In genomic region chr4:55068522-55068921, GRCh38 we compare ENCODE assay signal across 17 cellular contexts. TPM values are rescaled to one million over a fixed set of nuclear protein-coding genes. Genes with fewer than 3 reads are reported as not detected.
A peak's percentile ranks its signal among the peaks of the same experiment; 100 is the strongest.
DNase-seq lines count a peak whose midpoint lies in the region; ATAC-seq and TF ChIP-seq lines count a peak whose summit lies in the region.
"Had no signal": no experiment of that assay in that cellular context is flagged by ENCODE, and none has a peak within 500 bp of the region (broad histone marks: within the 10 kb centered on the region; RNA-seq: fewer than 3 reads in every experiment).

No MANE protein-coding gene starts in this region.

- H3K27ac Mint-ChIP-seq in GM23338 = no peak overlapping the region
- H3K27ac Mint-ChIP-seq: IgD-negative memory B cell had no signal

- POLR2A ChIA-PET in A673 (lab: Charles Lee; ENCODE audit: low non-redundant PET) = no interaction called here

- no peaks in the 10 kb centered on the region for H3F3A ChIP-seq in GM23338 (replicated peaks; ENCODE audit: low read depth)

- no peak overlapping the region for H3K4me3 ChIP-seq in GM23338
- no peak overlapping the region for H3K4me3 ChIP-seq in parathyroid adenoma (ENCODE audit: low read depth, low read length)
- no peak overlapping the region for H3K4me3 ChIP-seq in A673 (ENCODE audit: low read depth, low read length, poor library complexity, severe bottlenecking)

- H3K27me3 ChIP-seq in GM23338 (ENCODE audit: insufficient read depth) (no peaks in the 10 kb centered on the region), parathyroid adenoma (ENCODE audit: control insufficient read depth, insufficient read depth, low read length) (no peaks in the 10 kb centered on the region), A673 (replicated peaks; ENCODE audit: insufficient read depth, low read depth, low read length, poor library complexity) (no peaks in the 10 kb centered on the region)

- no peak for TF ChIP-seq CTCF in GM23338 (conservative IDR thresholded peaks at IDR 0.05; ENCODE audit: low read depth in 2 of 2)
- TF ChIP-seq CTCF in parathyroid adenoma (IDR thresholded peaks at IDR 0.05) = no peak
- TF ChIP-seq CTCF in A673 (conservative IDR thresholded peaks at IDR 0.05; ENCODE audit: low read depth, low read length) = no peak

- no peaks in the 10 kb centered on the region for H3K9me2 ChIP-seq in GM23338 (ENCODE audit: insufficient read depth)

- H3K9me3 ChIP-seq in parathyroid adenoma (ENCODE audit: control insufficient read depth, low read length) (no peaks in the 10 kb centered on the region), A673 (ENCODE audit: low read depth, low read length, poor library complexity, severe bottlenecking) (no peaks in the 10 kb centered on the region)

- H2AFZ ChIP-seq in GM23338 = peak overlapping the region; percentile 77; the same call in 1 of the 2 replicates
- H2AFZ ChIP-seq in parathyroid adenoma = no peak overlapping the region

- H3K9ac ChIP-seq in parathyroid adenoma = no peak overlapping the region

- DNase-seq in GM23338 (ENCODE audit: low spot score) = no peak
- DNase-seq in NCI-H524 treated with DMSO at 0.1 percent for 48 hours (lab: John Stamatoyannopoulos, UW) = peak; percentile 4
- peak; percentile 61 for DNase-seq in dermis blood vessel endothelial cell
- DNase-seq in cerebellar nuclear complex (lab: John Stamatoyannopoulos, UW) = no peak
- DNase-seq in A673 (ENCODE audit: low spot score) = no peak
- DNase-seq: COR-L47, DMS153, NCI-H1105, NCI-H187, NCI-H345, NCI-H748 treated with DMSO at 0.1 percent for 48 hours had no signal

- H3K36me3 ChIP-seq in GM23338 (ENCODE audit: insufficient read depth) (no peaks in the 10 kb centered on the region), parathyroid adenoma (ENCODE audit: control insufficient read depth, insufficient read depth, low read length) (no peaks in the 10 kb centered on the region), A673 (ENCODE audit: insufficient read depth, low read length, poor library complexity, severe bottlenecking) (no peaks in the 10 kb centered on the region)

- no peak overlapping the region for H3K27ac ChIP-seq in GM23338 (ENCODE audit: low read depth)
- peak overlapping the region; percentile 42 for H3K27ac ChIP-seq in parathyroid adenoma
- no peak overlapping the region for H3K27ac ChIP-seq in A673 (ENCODE audit: low read depth, low read length, poor library complexity, severe bottlenecking)

- H3K4me1 ChIP-seq in GM23338 (ENCODE audit: insufficient read depth) = no peaks in the 10 kb centered on the region
- no peaks in the 10 kb centered on the region for H3K4me1 ChIP-seq in parathyroid adenoma
- no peaks in the 10 kb centered on the region for H3K4me1 ChIP-seq in A673 (ENCODE audit: insufficient read depth, low read length, poor library complexity, severe bottlenecking)

- H3K4me2 ChIP-seq in GM23338 (no peak overlapping the region), parathyroid adenoma (ENCODE audit: low read length) (no peak overlapping the region)

- no peaks in the 10 kb centered on the region for H3K4me1 Mint-ChIP-seq in GM23338
- H3K4me1 Mint-ChIP-seq: IgD-negative memory B cell had no signal

- ATAC-seq in GM23338 (no peak), GM21390 (IDR thresholded peaks at IDR 0.05; ENCODE audit: unreplicated experiment) (no peak), GM19328 (IDR thresholded peaks at IDR 0.05; ENCODE audit: unreplicated experiment) (no peak)
- ATAC-seq: HCT116, Panc1 had no signal

- no peaks in the 10 kb centered on the region for H3K9me3 Mint-ChIP-seq in GM23338

- CTCF ChIA-PET in A673 (lab: Charles Lee) = no interaction called here

- H3K4me3 Mint-ChIP-seq in GM23338 = no peak overlapping the region
- H3K4me3 Mint-ChIP-seq: IgD-negative memory B cell had no signal

- no peaks in the 10 kb centered on the region for H3K79me2 ChIP-seq in GM23338 (replicated peaks; ENCODE audit: insufficient read depth)
- no peaks in the 10 kb centered on the region for H3K79me2 ChIP-seq in parathyroid adenoma

- intact Hi-C loops in A673 (cut with micrococcal nuclease; ENCODE audit: unreplicated experiment) = no loop called here

- no peaks in the 10 kb centered on the region for H3K36me3 Mint-ChIP-seq in GM23338 (ENCODE audit: low read depth)
- H3K36me3 Mint-ChIP-seq: IgD-negative memory B cell had no signal

- BruUV-seq in A673 (replicated peaks; lab: Mats Ljungman, UMichigan) = no TSS peak

- H4K20me1 ChIP-seq in GM23338 (replicated peaks; ENCODE audit: insufficient read depth) = no peaks in the 10 kb centered on the region

- no peaks in the 10 kb centered on the region for H3K27me3 Mint-ChIP-seq in GM23338 (ENCODE audit: insufficient read depth, low read depth, poor library complexity)
- H3K27me3 Mint-ChIP-seq: IgD-negative memory B cell had no signal

TF ChIP-seq in GM23338, 12 proteins besides CTCF, POLR2A, EP300 and RAD21 (continues in another document):
- no peak for TF ChIP-seq ZNF331 (CRISPR knock-in tag; IDR thresholded peaks at IDR 0.05; ENCODE audit: low read depth)
- no peak for TF ChIP-seq NANOG (IDR thresholded peaks at IDR 0.05; ENCODE audit: borderline replicate concordance)
- TF ChIP-seq, protein P1, sequence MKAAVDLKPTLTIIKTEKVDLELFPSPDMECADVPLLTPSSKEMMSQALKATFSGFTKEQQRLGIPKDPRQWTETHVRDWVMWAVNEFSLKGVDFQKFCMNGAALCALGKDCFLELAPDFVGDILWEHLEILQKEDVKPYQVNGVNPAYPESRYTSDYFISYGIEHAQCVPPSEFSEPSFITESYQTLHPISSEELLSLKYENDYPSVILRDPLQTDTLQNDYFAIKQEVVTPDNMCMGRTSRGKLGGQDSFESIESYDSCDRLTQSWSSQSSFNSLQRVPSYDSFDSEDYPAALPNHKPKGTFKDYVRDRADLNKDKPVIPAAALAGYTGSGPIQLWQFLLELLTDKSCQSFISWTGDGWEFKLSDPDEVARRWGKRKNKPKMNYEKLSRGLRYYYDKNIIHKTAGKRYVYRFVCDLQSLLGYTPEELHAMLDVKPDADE (IDR thresholded peaks at IDR 0.05) = no peak
- TF ChIP-seq POLR2AphosphoS5 (IDR thresholded peaks at IDR 0.05; ENCODE audit: low read depth) = no peak
- TF ChIP-seq, protein P2, sequence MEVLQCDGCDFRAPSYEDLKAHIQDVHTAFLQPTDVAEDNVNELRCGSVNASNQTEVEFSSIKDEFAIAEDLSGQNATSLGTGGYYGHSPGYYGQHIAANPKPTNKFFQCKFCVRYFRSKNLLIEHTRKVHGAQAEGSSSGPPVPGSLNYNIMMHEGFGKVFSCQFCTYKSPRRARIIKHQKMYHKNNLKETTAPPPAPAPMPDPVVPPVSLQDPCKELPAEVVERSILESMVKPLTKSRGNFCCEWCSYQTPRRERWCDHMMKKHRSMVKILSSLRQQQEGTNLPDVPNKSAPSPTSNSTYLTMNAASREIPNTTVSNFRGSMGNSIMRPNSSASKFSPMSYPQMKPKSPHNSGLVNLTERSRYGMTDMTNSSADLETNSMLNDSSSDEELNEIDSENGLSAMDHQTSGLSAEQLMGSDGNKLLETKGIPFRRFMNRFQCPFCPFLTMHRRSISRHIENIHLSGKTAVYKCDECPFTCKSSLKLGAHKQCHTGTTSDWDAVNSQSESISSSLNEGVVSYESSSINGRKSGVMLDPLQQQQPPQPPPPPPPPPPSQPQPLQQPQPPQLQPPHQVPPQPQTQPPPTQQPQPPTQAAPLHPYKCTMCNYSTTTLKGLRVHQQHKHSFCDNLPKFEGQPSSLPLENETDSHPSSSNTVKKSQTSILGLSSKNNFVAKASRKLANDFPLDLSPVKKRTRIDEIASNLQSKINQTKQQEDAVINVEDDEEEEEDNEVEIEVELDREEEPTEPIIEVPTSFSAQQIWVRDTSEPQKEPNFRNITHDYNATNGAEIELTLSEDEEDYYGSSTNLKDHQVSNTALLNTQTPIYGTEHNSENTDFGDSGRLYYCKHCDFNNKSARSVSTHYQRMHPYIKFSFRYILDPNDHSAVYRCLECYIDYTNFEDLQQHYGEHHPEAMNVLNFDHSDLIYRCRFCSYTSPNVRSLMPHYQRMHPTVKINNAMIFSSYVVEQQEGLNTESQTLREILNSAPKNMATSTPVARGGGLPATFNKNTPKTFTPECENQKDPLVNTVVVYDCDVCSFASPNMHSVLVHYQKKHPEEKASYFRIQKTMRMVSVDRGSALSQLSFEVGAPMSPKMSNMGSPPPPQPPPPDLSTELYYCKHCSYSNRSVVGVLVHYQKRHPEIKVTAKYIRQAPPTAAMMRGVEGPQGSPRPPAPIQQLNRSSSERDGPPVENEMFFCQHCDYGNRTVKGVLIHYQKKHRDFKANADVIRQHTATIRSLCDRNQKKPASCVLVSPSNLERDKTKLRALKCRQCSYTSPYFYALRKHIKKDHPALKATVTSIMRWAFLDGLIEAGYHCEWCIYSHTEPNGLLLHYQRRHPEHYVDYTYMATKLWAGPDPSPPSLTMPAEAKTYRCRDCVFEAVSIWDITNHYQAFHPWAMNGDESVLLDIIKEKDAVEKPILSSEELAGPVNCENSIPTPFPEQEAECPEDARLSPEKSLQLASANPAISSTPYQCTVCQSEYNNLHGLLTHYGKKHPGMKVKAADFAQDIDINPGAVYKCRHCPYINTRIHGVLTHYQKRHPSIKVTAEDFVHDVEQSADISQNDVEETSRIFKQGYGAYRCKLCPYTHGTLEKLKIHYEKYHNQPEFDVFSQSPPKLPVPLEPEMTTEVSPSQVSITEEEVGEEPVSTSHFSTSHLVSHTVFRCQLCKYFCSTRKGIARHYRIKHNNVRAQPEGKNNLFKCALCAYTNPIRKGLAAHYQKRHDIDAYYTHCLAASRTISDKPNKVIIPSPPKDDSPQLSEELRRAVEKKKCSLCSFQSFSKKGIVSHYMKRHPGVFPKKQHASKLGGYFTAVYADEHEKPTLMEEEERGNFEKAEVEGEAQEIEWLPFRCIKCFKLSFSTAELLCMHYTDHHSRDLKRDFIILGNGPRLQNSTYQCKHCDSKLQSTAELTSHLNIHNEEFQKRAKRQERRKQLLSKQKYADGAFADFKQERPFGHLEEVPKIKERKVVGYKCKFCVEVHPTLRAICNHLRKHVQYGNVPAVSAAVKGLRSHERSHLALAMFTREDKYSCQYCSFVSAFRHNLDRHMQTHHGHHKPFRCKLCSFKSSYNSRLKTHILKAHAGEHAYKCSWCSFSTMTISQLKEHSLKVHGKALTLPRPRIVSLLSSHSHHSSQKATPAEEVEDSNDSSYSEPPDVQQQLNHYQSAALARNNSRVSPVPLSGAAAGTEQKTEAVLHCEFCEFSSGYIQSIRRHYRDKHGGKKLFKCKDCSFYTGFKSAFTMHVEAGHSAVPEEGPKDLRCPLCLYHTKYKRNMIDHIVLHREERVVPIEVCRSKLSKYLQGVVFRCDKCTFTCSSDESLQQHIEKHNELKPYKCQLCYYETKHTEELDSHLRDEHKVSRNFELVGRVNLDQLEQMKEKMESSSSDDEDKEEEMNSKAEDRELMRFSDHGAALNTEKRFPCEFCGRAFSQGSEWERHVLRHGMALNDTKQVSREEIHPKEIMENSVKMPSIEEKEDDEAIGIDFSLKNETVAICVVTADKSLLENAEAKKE (CRISPR knock-in tag; IDR thresholded peaks at IDR 0.05) = no peak
- no peak for TF ChIP-seq EZH2 (IDR thresholded peaks at IDR 0.05; ENCODE audit: low read depth, unreplicated experiment)
- TF ChIP-seq EZH2phosphoT487 (IDR thresholded peaks at IDR 0.05; ENCODE audit: unreplicated experiment) = no peak

RNA-seq across cellular contexts. Expression of gene KDR, which starts 56.9 kb away (rescaled TPM):
- 102 and 109 TPM in 2 replicates for total RNA-seq in GM23338 (2014; rRNA removed; shearing (Covaris generic))
- polyA plus RNA-seq in GM23338 (2016; fragmentation: Nextera tagmentation; extraction: Ambion mirVana) = 25.9 and 27.9 TPM in 2 replicates
- total RNA-seq in dermis blood vessel endothelial cell (292 and 321 TPM in 2 replicates), A673 (2021) (0.42 and 0.47 TPM in 2 replicates)
- polyA plus RNA-seq: IgD-negative memory B cell had no signal

Comparison
In these comparisons a context has a peak if more than half of its experiments do, and no peak if none do; other contexts are left out.
1. DNase-seq: peak in NCI-H524 treated with DMSO at 0.1 percent for 48 hours (single experiment) and dermis blood vessel endothelial cell (single experiment); none in GM23338 (single experiment), cerebellar nuclear complex (0 of 2) and A673 (single experiment).
2. RNA of gene KDR, which starts 56.9 kb away (total RNA-seq): 292 to 321 TPM in dermis blood vessel endothelial cell and 102 to 109 TPM in GM23338; 0.42 to 0.47 TPM in A673; every median in the first group is over 10 times any median in the second.